8 cellular contexts compared by ENCODE assay signal in genomic region chr20:45358282-45359068, GRCh38. TPM values are rescaled to one million over a fixed set of nuclear protein-coding genes. Genes with fewer than 3 reads are reported as not detected.
DNase-seq lines count a peak whose midpoint lies in the region; TF ChIP-seq lines count a peak whose summit lies in the region.

No MANE protein-coding gene starts in this region.

- H3K4me2 ChIP-seq in hepatocyte (peak overlapping the region; percentile 17), smooth muscle cell (peak overlapping the region; percentile 40)

- H3K9me3 ChIP-seq in hepatocyte (ENCODE audit: low read depth), result no peaks in the 10 kb centered on the region
- no peaks in the 10 kb centered on the region for H3K9me3 ChIP-seq in smooth muscle cell (replicated peaks; ENCODE audit: low read depth)

- DNase-seq in HPDE6-E6E7 (ENCODE audit: extremely low spot score) (peak; percentile 49), hepatocyte (ENCODE audit: low spot score) (no peak), smooth muscle cell (lab: John Stamatoyannopoulos, UW; ENCODE audit: unreplicated experiment) (no peak), NCI-H2107 treated with DMSO at 0.1 percent for 48 hours (lab: John Stamatoyannopoulos, UW; ENCODE audit: unreplicated experiment) (no peak), islet precursor cell (no peak)
- DNase-seq in activated CD4-positive, CD25-positive, alpha-beta regulatory T cell treated with anti-CD3 and anti-CD28 coated beads, Interleukin-2, amount 50 U/mL, for 72 hours, result no peak
- DNase-seq in activated CD8-positive, alpha-beta memory T cell treated with anti-CD3 and anti-CD28 coated beads, Interleukin-2, amount 50 U/mL, for 48 hours, result no peak

- peak overlapping the region; percentile 33 for H3K9ac ChIP-seq in smooth muscle cell (ENCODE audit: low read depth)

- WGBS in hepatocyte (ENCODE audit: low lambda C conversion rate, missing lambda C conversion rate), result 52% methylated on average over 9 of the region's 10 CpGs
- WGBS in smooth muscle cell (ENCODE audit: low lambda C conversion rate), result 35% methylated on average over 8 of the region's 10 CpGs

- no peaks in the 10 kb centered on the region for H4K20me1 ChIP-seq in hepatocyte (ENCODE audit: insufficient read depth, poor library complexity, severe bottlenecking)
- peaks cover 5% of the 10 kb centered on the region for H4K20me1 ChIP-seq in smooth muscle cell (ENCODE audit: low read depth)

- no peak overlapping the region for H2AFZ ChIP-seq in hepatocyte
- H2AFZ ChIP-seq in smooth muscle cell (ENCODE audit: low read depth), result no peak overlapping the region

- TF ChIP-seq CTCF in hepatocyte (IDR thresholded peaks at IDR 0.05; ENCODE audit: poor library complexity) (no peak), smooth muscle cell (IDR thresholded peaks at IDR 0.05; ENCODE audit: borderline replicate concordance, insufficient read depth, poor library complexity, severe bottlenecking) (no peak)

- H3K27ac ChIP-seq in angular gyrus (ENCODE audit: low read depth, low read length), result peak overlapping the region; percentile 82
- peak overlapping the region; percentile 95 for H3K27ac ChIP-seq in hepatocyte
- peak overlapping the region; percentile 92 for H3K27ac ChIP-seq in smooth muscle cell (ENCODE audit: low read depth)

- H3K27me3 ChIP-seq in hepatocyte, result no peaks in the 10 kb centered on the region
- no peaks in the 10 kb centered on the region for H3K27me3 ChIP-seq in smooth muscle cell (ENCODE audit: low read depth)

- H3K79me2 ChIP-seq in hepatocyte (peaks cover under 1% of the 10 kb centered on the region), smooth muscle cell (ENCODE audit: low read depth) (peaks cover under 1% of the 10 kb centered on the region)

- no peaks in the 10 kb centered on the region for H3K9me2 ChIP-seq in hepatocyte (replicated peaks; ENCODE audit: insufficient read depth)

- H3K4me1 ChIP-seq in hepatocyte (ENCODE audit: insufficient read depth) (peaks cover 21% of the 10 kb centered on the region), smooth muscle cell (ENCODE audit: low read depth) (peaks cover 37% of the 10 kb centered on the region)

- no peak overlapping the region for H3K4me3 ChIP-seq in hepatocyte
- no peak overlapping the region for H3K4me3 ChIP-seq in smooth muscle cell

- H3F3A ChIP-seq in smooth muscle cell (ENCODE audit: low read depth), result peaks cover 37% of the 10 kb centered on the region

- H3K36me3 ChIP-seq in hepatocyte (replicated peaks; ENCODE audit: insufficient read depth, low read depth), result no peaks in the 10 kb centered on the region
- H3K36me3 ChIP-seq in smooth muscle cell (ENCODE audit: low read depth), result no peaks in the 10 kb centered on the region

RNA-seq across cellular contexts. Expression of gene SYS1, which starts 4.5 kb away (rescaled TPM):
- 42.0 and 50.7 TPM in 2 replicates for total RNA-seq in hepatocyte
- polyA plus RNA-seq in hepatocyte, result 28.9 and 35.8 TPM in 2 replicates
- 14.5 and 15.2 TPM in 2 replicates for total RNA-seq in smooth muscle cell
- polyA plus RNA-seq in smooth muscle cell, result 17.0 and 24.7 TPM in 2 replicates

RNA-seq across cellular contexts. Expression of gene SDC4, which starts 10.3 kb away (rescaled TPM):
- total RNA-seq in hepatocyte (191 and 194 TPM in 2 replicates), smooth muscle cell (70.7 and 78.1 TPM in 2 replicates)
- polyA plus RNA-seq in hepatocyte (159 and 178 TPM in 2 replicates), smooth muscle cell (45.0 and 122 TPM in 2 replicates)

RNA-seq across cellular contexts. Expression of gene TP53TG5, which starts 19.6 kb away (rescaled TPM):
- not detected in 2 replicates for total RNA-seq in hepatocyte
- 0.23 TPM in 1 of 2 replicates, not detected in the other for polyA plus RNA-seq in hepatocyte
- not detected in 2 replicates for total RNA-seq in smooth muscle cell
- polyA plus RNA-seq in smooth muscle cell, result 0.06 TPM in 1 of 2 replicates, not detected in the other

RNA-seq across cellular contexts. Expression of gene DBNDD2, which starts 49.6 kb away (rescaled TPM):
- total RNA-seq in hepatocyte, result 12.3 and 12.8 TPM in 2 replicates
- polyA plus RNA-seq in hepatocyte, result 11.1 and 17.9 TPM in 2 replicates
- 5.9 and 6.4 TPM in 2 replicates for total RNA-seq in smooth muscle cell
- polyA plus RNA-seq in smooth muscle cell, result 2.9 and 11.0 TPM in 2 replicates

RNA-seq across cellular contexts. Expression of gene MATN4, which starts 50.4 kb away (rescaled TPM):
- total RNA-seq in hepatocyte (0.57 TPM in 1 of 2 replicates, not detected in the other), smooth muscle cell (not detected in 2 replicates)
- polyA plus RNA-seq in hepatocyte (0.50 TPM in 1 of 2 replicates, not detected in the other), smooth muscle cell (not detected in 2 replicates)
